ENCODE assay signal across 17 cellular contexts in genomic region chr12:90129369-90130030, GRCh38.
"Had no signal": no experiment of that assay in that cellular context is flagged by ENCODE, and none has a peak within 500 bp of the region (broad histone marks: within the 10 kb centered on the region; RNA-seq: fewer than 3 reads in every experiment).

No MANE protein-coding gene starts in this region.

- H3K4me1 ChIP-seq: body of pancreas, right atrium auricular region, tibial artery had no signal

- H3K9me3 ChIP-seq: body of pancreas, right atrium auricular region, tibial artery had no signal

- H3K27ac ChIP-seq: body of pancreas, right atrium auricular region, tibial artery had no signal

- H3K36me3 Mint-ChIP-seq: activated naive CD4-positive, alpha-beta T cell treated with anti-CD3 and anti-CD28 coated beads, Interleukin-2, amount 50 U/mL, for 24 hours; immature natural killer cell; natural killer cell treated with Interleukin-12 subunit alpha and Interleukin-12 subunit beta and Interleukin-15 and Interleukin-18, amount 100 ng/mL, for 72 hours; stimulated activated effector memory CD8-positive, alpha-beta T cell treated with anti-CD3 and anti-CD28 coated beads, Interleukin-12 subunit alpha, Interleukin-12 subunit beta, amount 100 ng/mL, for 72 hours had no signal

- H3K27me3 ChIP-seq: body of pancreas, right atrium auricular region, tibial artery had no signal

- DNase-seq: activated effector memory CD4-positive, alpha-beta T cell treated with Interleukin-2 at 50 U/mL for 16 hours; body of pancreas; cortex of kidney; effector CD8-positive, alpha-beta T cell; immature natural killer cell; mammary epithelial cell; T-helper 17 cell; tibial artery had no signal

- H3K4me3 ChIP-seq: body of pancreas, right atrium auricular region, smooth muscle cell, tibial artery had no signal

- H3K4me3 Mint-ChIP-seq: activated naive CD4-positive, alpha-beta T cell treated with anti-CD3 and anti-CD28 coated beads, Interleukin-2, amount 50 U/mL, for 24 hours; central memory CD8-positive, alpha-beta T cell; immature natural killer cell; natural killer cell treated with Interleukin-12 subunit alpha and Interleukin-12 subunit beta and Interleukin-15 and Interleukin-18, amount 100 ng/mL, for 72 hours; stimulated activated effector memory CD8-positive, alpha-beta T cell treated with anti-CD3 and anti-CD28 coated beads, Interleukin-12 subunit alpha, Interleukin-12 subunit beta, amount 100 ng/mL, for 72 hours; T-helper 17 cell had no signal

- H3K9me3 Mint-ChIP-seq: activated naive CD4-positive, alpha-beta T cell treated with anti-CD3 and anti-CD28 coated beads, Interleukin-2, amount 50 U/mL, for 24 hours; central memory CD8-positive, alpha-beta T cell; immature natural killer cell; stimulated activated effector memory CD8-positive, alpha-beta T cell treated with anti-CD3 and anti-CD28 coated beads, Interleukin-12 subunit alpha, Interleukin-12 subunit beta, amount 100 ng/mL, for 72 hours had no signal

- H3K4me1 Mint-ChIP-seq: activated naive CD4-positive, alpha-beta T cell treated with anti-CD3 and anti-CD28 coated beads, Interleukin-2, amount 50 U/mL, for 24 hours; central memory CD8-positive, alpha-beta T cell; immature natural killer cell; stimulated activated effector memory CD8-positive, alpha-beta T cell treated with anti-CD3 and anti-CD28 coated beads, Interleukin-12 subunit alpha, Interleukin-12 subunit beta, amount 100 ng/mL, for 72 hours; T-helper 17 cell had no signal

- FAIRE-seq: TTC549 had no signal

- H3K27ac Mint-ChIP-seq: activated naive CD4-positive, alpha-beta T cell treated with anti-CD3 and anti-CD28 coated beads, Interleukin-2, amount 50 U/mL, for 24 hours; immature natural killer cell; natural killer cell treated with Interleukin-12 subunit alpha and Interleukin-12 subunit beta and Interleukin-15 and Interleukin-18, amount 100 ng/mL, for 72 hours; stimulated activated effector memory CD8-positive, alpha-beta T cell treated with anti-CD3 and anti-CD28 coated beads, Interleukin-12 subunit alpha, Interleukin-12 subunit beta, amount 100 ng/mL, for 72 hours; T-helper 17 cell had no signal

- H3K36me3 ChIP-seq: right atrium auricular region, tibial artery had no signal

- ATAC-seq: activated CD4-positive, CD25-positive, alpha-beta regulatory T cell treated with anti-CD3 and anti-CD28 coated beads, Interleukin-2, amount 50 U/mL, for 24 hours; body of pancreas; left lobe of liver; natural killer cell treated with Interleukin-12 subunit alpha and Interleukin-12 subunit beta and Interleukin-15 and Interleukin-18, amount 100 ng/mL, for 72 hours; stimulated activated effector memory CD8-positive, alpha-beta T cell treated with anti-CD3 and anti-CD28 coated beads, Interleukin-12 subunit alpha, Interleukin-12 subunit beta, amount 100 ng/mL, for 72 hours; T-helper 17 cell had no signal
